21 cellular contexts compared by ENCODE assay signal in the genomic region with DNA sequence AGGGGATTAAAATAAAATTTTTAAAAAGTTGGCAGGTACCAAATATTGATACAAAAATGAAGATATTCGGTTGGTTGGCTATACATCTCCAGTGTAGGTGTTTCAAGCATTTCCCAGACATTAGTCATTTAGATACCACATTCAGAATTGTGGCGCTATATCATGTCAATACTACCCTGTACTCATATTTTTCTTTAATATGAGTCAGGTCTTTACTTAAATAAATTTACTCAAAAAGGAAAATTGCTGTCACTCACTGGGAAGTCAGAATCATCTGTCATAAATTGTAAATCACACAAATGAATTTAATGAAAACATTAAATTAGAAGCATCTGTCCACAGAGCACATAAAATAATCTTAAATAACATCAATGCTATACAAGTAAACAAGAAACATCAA.
DNase-seq lines count a peak whose midpoint lies in the region; ATAC-seq and TF ChIP-seq lines count a peak whose summit lies in the region.
"Had no signal": no experiment of that assay in that cellular context is flagged by ENCODE, and none has a peak within 500 bp of the region (broad histone marks: within the 10 kb centered on the region; RNA-seq: fewer than 3 reads in every experiment).

No MANE protein-coding gene starts in this region.

- no peaks in the 10 kb centered on the region for H3K36me3 Mint-ChIP-seq in CD8-positive, alpha-beta memory T cell
- H3K36me3 Mint-ChIP-seq in T-helper 1 cell treated with Interleukin-12 subunit alpha and Interleukin-12 subunit beta and Interleukin-4 antibody, amounts not matched to agents 30 μg/mL and 1 μg/mL, for 36 hours (ENCODE audit: low read depth) = peaks cover 14% of the 10 kb centered on the region
- H3K36me3 Mint-ChIP-seq in H9 (ENCODE audit: insufficient read depth in 1 of 3, low read depth in 3 of 3) = no peaks in the 10 kb centered on the region; a peak in 1 of 7 replicates

- no peak overlapping the region for H4K91ac ChIP-seq in H9 (ENCODE audit: insufficient read length, low read depth, low read length)

- peak overlapping the region in 1 of 7 donors; percentile 43 for H3K4me3 Mint-ChIP-seq in CD8-positive, alpha-beta memory T cell
- H3K4me3 Mint-ChIP-seq in T-helper 1 cell treated with Interleukin-12 subunit alpha and Interleukin-12 subunit beta and Interleukin-4 antibody, amounts not matched to agents 30 μg/mL and 1 μg/mL, for 36 hours = no peak overlapping the region
- H3K4me3 Mint-ChIP-seq in H9 = no peak overlapping the region

- CTCF ChIA-PET in CD8-positive, alpha-beta memory T cell (lab: Charles Lee) = no interaction called here

- H2BK120ac ChIP-seq in H9 (ENCODE audit: low read depth, low read length, poor library complexity, severe bottlenecking) = no peak overlapping the region

- H3K4me2 ChIP-seq in H9 (ENCODE audit: insufficient read depth, insufficient read length, low read length) = no peak overlapping the region

- H3K9me3 ChIP-seq in CD8-positive, alpha-beta memory T cell (ENCODE audit: low read length) = no peaks in the 10 kb centered on the region
- no peaks in the 10 kb centered on the region for H3K9me3 ChIP-seq in H9 (ENCODE audit: control insufficient read depth, low read depth, low read length)
- H3K9me3 ChIP-seq: HAP-1, pancreas, tibial artery had no signal

- H3K79me1 ChIP-seq in H9 (ENCODE audit: insufficient read depth, low read depth, low read length, poor library complexity, severe bottlenecking) = no peaks in the 10 kb centered on the region

- no peaks in the 10 kb centered on the region for H3K79me2 ChIP-seq in H9 (ENCODE audit: insufficient read depth, low read length)

- no peak overlapping the region for H3K27ac ChIP-seq in CD8-positive, alpha-beta memory T cell (ENCODE audit: low read depth, low read length)
- H3K27ac ChIP-seq in H9 (ENCODE audit: insufficient read length, low read depth, low read length) = no peak overlapping the region
- H3K27ac ChIP-seq: pancreas, tibial artery had no signal

- H3K27ac Mint-ChIP-seq in CD8-positive, alpha-beta memory T cell = peak overlapping the region in 5 of 8 donors; percentile 51 to 80 (median 59)
- H3K27ac Mint-ChIP-seq in T-helper 1 cell treated with Interleukin-12 subunit alpha and Interleukin-12 subunit beta and Interleukin-4 antibody, amounts not matched to agents 30 μg/mL and 1 μg/mL, for 36 hours = peak overlapping the region; percentile 72
- no peak overlapping the region for H3K27ac Mint-ChIP-seq in H9

- H3K4me3 ChIP-seq in CD8-positive, alpha-beta memory T cell (ENCODE audit: low read length) = no peak overlapping the region
- no peak overlapping the region for H3K4me3 ChIP-seq in choroid plexus epithelial cell (ENCODE audit: low read depth, low read length)
- H3K4me3 ChIP-seq: HAP-1, pancreas, tibial artery had no signal

- no peak overlapping the region for H3K4ac ChIP-seq in H9 (ENCODE audit: low read depth, low read length)

- ATAC-seq in HG02840 (IDR thresholded peaks at IDR 0.05; ENCODE audit: low FRiP score, unreplicated experiment) = no peak
- ATAC-seq: left ventricle myocardium superior, Right ventricle myocardium inferior had no signal

- POLR2A ChIA-PET in CD8-positive, alpha-beta memory T cell (lab: Charles Lee) = no interaction called here

- no peak overlapping the region for H2BK15ac ChIP-seq in H9 (ENCODE audit: low read depth, low read length)

- H3K27me3 ChIP-seq in CD8-positive, alpha-beta memory T cell (ENCODE audit: insufficient read depth, low read length, poor library complexity, severe bottlenecking) = no peaks in the 10 kb centered on the region
- H3K27me3 ChIP-seq in H9 (ENCODE audit: insufficient read depth, low read length) = no peaks in the 10 kb centered on the region
- H3K27me3 ChIP-seq: pancreas, tibial artery had no signal

- TF ChIP-seq CTCF in choroid plexus epithelial cell (conservative IDR thresholded peaks at IDR 0.05; ENCODE audit: low read depth, low read length) = no peak
- no peak for TF ChIP-seq CTCF in H9 (conservative IDR thresholded peaks at IDR 0.05)

- peaks cover 19% of the 10 kb centered on the region for H3K4me1 ChIP-seq in CD8-positive, alpha-beta memory T cell (ENCODE audit: insufficient read depth, low read length)
- H3K4me1 ChIP-seq in H9 (ENCODE audit: insufficient read depth, low read length) = no peaks in the 10 kb centered on the region
- H3K4me1 ChIP-seq: HAP-1, pancreas, tibial artery had no signal

- H2AK5ac ChIP-seq in H9 (ENCODE audit: insufficient read length, low read length) = no peak overlapping the region

- H2AFZ ChIP-seq in H9 (ENCODE audit: low read length) = no peak overlapping the region

- no peak overlapping the region for H3K14ac ChIP-seq in H9 (ENCODE audit: insufficient read depth, low read length)

- WGBS in H9 (ENCODE audit: extremely low coverage, insufficient read length, low lambda C conversion rate) = no CpG with 5 or more reads among the region's 2 CpGs

- no peak overlapping the region for H3K9ac ChIP-seq in H9 (ENCODE audit: extremely low read depth, insufficient read length, low read length)

- H3K23me2 ChIP-seq in H9 (ENCODE audit: insufficient read length, low read depth, low read length, poor library complexity, severe bottlenecking) = no peaks in the 10 kb centered on the region

- peaks cover 0 to 3% (median 0%) of the 10 kb centered on the region in 5 donors for H3K9me3 Mint-ChIP-seq in CD8-positive, alpha-beta memory T cell
- H3K9me3 Mint-ChIP-seq in T-helper 1 cell treated with Interleukin-12 subunit alpha and Interleukin-12 subunit beta and Interleukin-4 antibody, amounts not matched to agents 30 μg/mL and 1 μg/mL, for 36 hours = peaks cover 15% of the 10 kb centered on the region
- H3K9me3 Mint-ChIP-seq in H9 = peaks cover 0 to 4% of the 10 kb centered on the region in 2 experiments; a peak in 1 of 5 replicates

- H3K23ac ChIP-seq in H9 (ENCODE audit: insufficient read length, low read depth, low read length) = no peak overlapping the region

- H2BK5ac ChIP-seq in H9 (ENCODE audit: insufficient read length, low read length) = no peak overlapping the region

- H3T11ph ChIP-seq in H9 (ENCODE audit: low read length) = no peak overlapping the region

- H3K18ac ChIP-seq in H9 (ENCODE audit: insufficient read length, low read depth, low read length) = no peak overlapping the region

- H4K8ac ChIP-seq in H9 (replicated peaks; ENCODE audit: insufficient read length, low read depth, low read length) = no peak overlapping the region

- H2BK12ac ChIP-seq in H9 (ENCODE audit: insufficient read length, low read depth, low read length) = no peak overlapping the region

- peaks cover 0 to 5% of the 10 kb centered on the region in 2 donors for H3K27me3 Mint-ChIP-seq in CD8-positive, alpha-beta memory T cell
- H3K27me3 Mint-ChIP-seq in T-helper 1 cell treated with Interleukin-12 subunit alpha and Interleukin-12 subunit beta and Interleukin-4 antibody, amounts not matched to agents 30 μg/mL and 1 μg/mL, for 36 hours (ENCODE audit: low read depth) = no peaks in the 10 kb centered on the region
- H3K27me3 Mint-ChIP-seq in H9 (ENCODE audit: low read depth) = peaks cover 1% of the 10 kb centered on the region

- peak; percentile 32 for DNase-seq in A172 (ENCODE audit: low spot score)
- DNase-seq in CD8-positive, alpha-beta memory T cell = no peak
- peak; percentile 13 for DNase-seq in choroid plexus epithelial cell (ENCODE audit: low read depth)
- DNase-seq in inferior parietal cortex (ENCODE audit: extremely low spot score) = no peak
- no peak for DNase-seq in H9
- no peak for DNase-seq in hippocampal formation (lab: John Stamatoyannopoulos, UW)
- DNase-seq: activated CD4-positive, alpha-beta T cell treated with anti-CD3 and anti-CD28 coated beads for 4 hours; activated gamma-delta T cell treated with Interleukin-2 at 50 U/mL for 16 hours; AML-193; central memory CD4-positive, alpha-beta T cell; effector CD8-positive, alpha-beta T cell; left ventricle myocardium superior; NCI-H146; NCI-H2227 treated with DMSO at 0.1 percent for 48 hours; pancreas; stimulated activated CD4-positive, alpha-beta T cell treated with anti-CD3 and anti-CD28 coated beads, Interleukin-4, amount 100 ng/mL, for 4 hours; tibial artery had no signal

- H2BK20ac ChIP-seq in H9 (ENCODE audit: low read depth, low read length, poor library complexity, severe bottlenecking) = no peak overlapping the region

- H3K4me1 Mint-ChIP-seq in CD8-positive, alpha-beta memory T cell = peaks cover 21 to 27% (median 26%) of the 10 kb centered on the region in 3 donors
- peaks cover 30% of the 10 kb centered on the region for H3K4me1 Mint-ChIP-seq in T-helper 1 cell treated with Interleukin-12 subunit alpha and Interleukin-12 subunit beta and Interleukin-4 antibody, amounts not matched to agents 30 μg/mL and 1 μg/mL, for 36 hours (ENCODE audit: low read depth)
- no peaks in the 10 kb centered on the region for H3K4me1 Mint-ChIP-seq in H9

- no peak overlapping the region for H3K56ac ChIP-seq in H9 (ENCODE audit: insufficient read length, low read depth, low read length)

- no peaks in the 10 kb centered on the region for H3K36me3 ChIP-seq in CD8-positive, alpha-beta memory T cell (ENCODE audit: insufficient read depth, low read length)
- H3K36me3 ChIP-seq: HAP-1, pancreas, tibial artery had no signal

- no peak overlapping the region for H4K5ac ChIP-seq in H9 (ENCODE audit: insufficient read length, low read depth, low read length)

- H4K20me1 ChIP-seq in H9 (ENCODE audit: control insufficient read depth, insufficient read depth, insufficient read length) = no peaks in the 10 kb centered on the region

Comparison
In these comparisons a context has a peak if more than half of its experiments do, and no peak if none do; other contexts are left out.
1. DNase-seq: peak in A172 (single experiment) and choroid plexus epithelial cell (single experiment); none in CD8-positive, alpha-beta memory T cell (0 of 5), inferior parietal cortex (single experiment), H9 (single experiment) and hippocampal formation (0 of 2).
2. H3K27ac Mint-ChIP-seq: peak in CD8-positive, alpha-beta memory T cell (5 of 8) and T-helper 1 cell treated with Interleukin-12 subunit alpha and Interleukin-12 subunit beta and Interleukin-4 antibody, amounts not matched to agents 30 μg/mL and 1 μg/mL, for 36 hours (single experiment); none in H9 (0 of 3).